Comparison of ENCODE assay signal across 12 cellular contexts in genomic region chr1:230083053-230083452, GRCh38. TPM values are rescaled to one million over a fixed set of nuclear protein-coding genes. Genes with fewer than 3 reads are reported as not detected.
DNase-seq lines count a peak whose midpoint lies in the region; ATAC-seq, FAIRE-seq and TF ChIP-seq lines count a peak whose summit lies in the region.
"Had no signal": no experiment of that assay in that cellular context is flagged by ENCODE, and none has a peak within 500 bp of the region (broad histone marks: within the 10 kb centered on the region; RNA-seq: fewer than 3 reads in every experiment).

No MANE protein-coding gene starts in this region.

- H3K4me2 ChIP-seq in PC-3 (ENCODE audit: low read length) (no peak overlapping the region), osteoblast (ENCODE audit: insufficient read depth, low read length) (no peak overlapping the region)

- H3K27ac ChIP-seq in PC-3 (ENCODE audit: low read length) (peak overlapping the region; percentile 83), osteoblast (ENCODE audit: low read depth, low read length) (peak overlapping the region; percentile 99), upper lobe of left lung (no peak overlapping the region)
- H3K27ac ChIP-seq: thyroid gland had no signal

- peaks cover 7% of the 10 kb centered on the region for H3K36me3 Mint-ChIP-seq in Caco-2 (ENCODE audit: insufficient read depth, unreplicated experiment)
- peaks cover 4% of the 10 kb centered on the region for H3K36me3 Mint-ChIP-seq in central memory CD8-positive, alpha-beta T cell (ENCODE audit: insufficient read depth)

- H2AFZ ChIP-seq in PC-3 (ENCODE audit: low read length): no peak overlapping the region
- H2AFZ ChIP-seq in osteoblast (ENCODE audit: low read length): no peak overlapping the region

- H3K9me3 Mint-ChIP-seq in Caco-2 (ENCODE audit: unreplicated experiment): no peaks in the 10 kb centered on the region
- H3K9me3 Mint-ChIP-seq in central memory CD8-positive, alpha-beta T cell: peaks cover 10% of the 10 kb centered on the region

- H3K27me3 ChIP-seq in Caco-2 (replicated peaks; ENCODE audit: control insufficient read depth, insufficient read depth, low read length): no peaks in the 10 kb centered on the region
- no peaks in the 10 kb centered on the region for H3K27me3 ChIP-seq in PC-3 (ENCODE audit: low read length)
- no peaks in the 10 kb centered on the region for H3K27me3 ChIP-seq in osteoblast (ENCODE audit: insufficient read depth, low read length)
- no peaks in the 10 kb centered on the region for H3K27me3 ChIP-seq in upper lobe of left lung
- H3K27me3 ChIP-seq: thyroid gland had no signal

- H3K4me1 ChIP-seq in Caco-2 (peaks cover 26% of the 10 kb centered on the region), PC-3 (ENCODE audit: insufficient read depth, low read length) (peaks cover 53% of the 10 kb centered on the region), osteoblast (ENCODE audit: insufficient read depth, low read length) (peaks cover 63% of the 10 kb centered on the region), upper lobe of left lung (peaks cover 13 to 42% (median 24%) of the 10 kb centered on the region in 4 donors)

- peak overlapping the region; percentile 71 for H3K27ac Mint-ChIP-seq in Caco-2 (ENCODE audit: unreplicated experiment)
- peak overlapping the region; percentile 96 for H3K27ac Mint-ChIP-seq in central memory CD8-positive, alpha-beta T cell (ENCODE audit: low read depth)

- H3K9ac ChIP-seq in PC-3 (ENCODE audit: low read length): no peak overlapping the region

- H3K4me3 ChIP-seq in Caco-2 (ENCODE audit: low read depth, low read length) (no peak overlapping the region), PC-3 (ENCODE audit: low read length) (no peak overlapping the region), osteoblast (ENCODE audit: insufficient read depth, low read length) (no peak overlapping the region), foreskin fibroblast (ENCODE audit: low read depth in 1 of 2, low read length in 2 of 2) (no peak overlapping the region), upper lobe of left lung (no peak overlapping the region)
- H3K4me3 ChIP-seq: thyroid gland had no signal

- 93 to 95% methylated on average over 9 of the region's 9 CpGs for WGBS in upper lobe of left lung, 2 donors

- no peak for TF ChIP-seq CTCF in Caco-2 (IDR thresholded peaks at IDR 0.05; ENCODE audit: insufficient read depth in 1 of 2, low read depth in 1 of 2, low read length in 1 of 2, severe bottlenecking in 1 of 2, unreplicated experiment in 1 of 2)
- TF ChIP-seq CTCF in PC-3 (conservative IDR thresholded peaks at IDR 0.05; ENCODE audit: low read depth, low read length): no peak
- no peak for TF ChIP-seq CTCF in osteoblast (IDR thresholded peaks at IDR 0.05; ENCODE audit: extremely low read depth, low read depth, low read length)
- no peak for TF ChIP-seq CTCF in foreskin fibroblast (IDR thresholded peaks at IDR 0.05; ENCODE audit: low read depth, low read length)
- no peak for TF ChIP-seq CTCF in upper lobe of left lung (IDR thresholded peaks at IDR 0.05)

- H3K9me3 ChIP-seq in Caco-2 (no peaks in the 10 kb centered on the region), PC-3 (ENCODE audit: low read length) (no peaks in the 10 kb centered on the region), osteoblast (ENCODE audit: low read depth, low read length) (no peaks in the 10 kb centered on the region), upper lobe of left lung (peaks cover 0 to 4% (median 0%) of the 10 kb centered on the region in 4 donors)
- H3K9me3 ChIP-seq: thyroid gland had no signal

- H3K27me3 Mint-ChIP-seq in Caco-2 (ENCODE audit: insufficient read depth, unreplicated experiment): no peaks in the 10 kb centered on the region
- no peaks in the 10 kb centered on the region for H3K27me3 Mint-ChIP-seq in central memory CD8-positive, alpha-beta T cell

- no peak for FAIRE-seq in GM19239 (lab: Jason Lieb, UNC)

- H3K36me3 ChIP-seq in Caco-2 (ENCODE audit: control insufficient read depth, insufficient read depth, low read length): no peaks in the 10 kb centered on the region
- peaks cover 31% of the 10 kb centered on the region for H3K36me3 ChIP-seq in PC-3 (ENCODE audit: low read depth, low read length)
- no peaks in the 10 kb centered on the region for H3K36me3 ChIP-seq in osteoblast (ENCODE audit: insufficient read depth, low read length)
- peaks cover 0 to 3% (median 0%) of the 10 kb centered on the region in 4 donors for H3K36me3 ChIP-seq in upper lobe of left lung
- H3K36me3 ChIP-seq: thyroid gland had no signal

- H3F3A ChIP-seq in PC-3 (ENCODE audit: low read length, unreplicated experiment): peaks cover 20% of the 10 kb centered on the region

- peaks cover 95% of the 10 kb centered on the region for H3K79me2 ChIP-seq in PC-3 (ENCODE audit: low read length)
- H3K79me2 ChIP-seq in osteoblast (ENCODE audit: insufficient read depth, low read length): peaks cover 89% of the 10 kb centered on the region

- BruUV-seq in Caco-2 (replicated peaks; lab: Mats Ljungman, UMichigan) (no TSS peak), PC-3 (replicated peaks; lab: Mats Ljungman, UMichigan) (no TSS peak)

- TF ChIP-seq EP300 in upper lobe of left lung (IDR thresholded peaks at IDR 0.05): no peak

- CTCF ChIA-PET in Caco-2 (lab: Charles Lee): no interaction called here
- CTCF ChIA-PET in PC-3 (lab: Charles Lee): no interaction called here

- peaks cover 29% of the 10 kb centered on the region for H3K4me1 Mint-ChIP-seq in Caco-2 (ENCODE audit: low read depth, unreplicated experiment)
- peaks cover 61% of the 10 kb centered on the region for H3K4me1 Mint-ChIP-seq in central memory CD8-positive, alpha-beta T cell

- intact Hi-C loops in Caco-2 (cut with micrococcal nuclease; ENCODE audit: unreplicated experiment): no loop called here
- intact Hi-C loops in PC-3 (cut with micrococcal nuclease): no loop called here

- no peak for TF ChIP-seq POLR2A in upper lobe of left lung (IDR thresholded peaks at IDR 0.05)

- no peak overlapping the region for H3K4me3 Mint-ChIP-seq in Caco-2 (ENCODE audit: unreplicated experiment)
- H3K4me3 Mint-ChIP-seq in central memory CD8-positive, alpha-beta T cell: peak overlapping the region; percentile 37

- ATAC-seq in PC-3 (no peak), upper lobe of left lung (ENCODE audit: low FRiP score in 2 of 2) (no peak)
- no peak for ATAC-seq in central memory CD8-positive, alpha-beta T cell (replicated peaks; ENCODE audit: extremely low read depth, poor library complexity, severe bottlenecking)
- ATAC-seq: left colon had no signal

- no peaks in the 10 kb centered on the region for H3K9me2 ChIP-seq in PC-3 (replicated peaks; ENCODE audit: low read length)

- POLR2A ChIA-PET in Caco-2 (lab: Charles Lee): no interaction called here
- POLR2A ChIA-PET in PC-3 (lab: Charles Lee; ENCODE audit: unreplicated experiment): no interaction called here

- H4K20me1 ChIP-seq in PC-3 (ENCODE audit: low read length) (peaks cover 22% of the 10 kb centered on the region; the same call in 1 of the 2 replicates), osteoblast (ENCODE audit: insufficient read depth, low read length) (no peaks in the 10 kb centered on the region)

- DNase-seq in Caco-2 (no peak), PC-3 (no peak), osteoblast (ENCODE audit: insufficient read length, low spot score, missing footprints) (no peak), NCI-H446 treated with DMSO at 0.1 percent for 48 hours (lab: John Stamatoyannopoulos, UW) (no peak), foreskin fibroblast (no peak), upper lobe of left lung (no peak), GM19239 (ENCODE audit: insufficient read length, low spot score) (no peak)
- DNase-seq in central memory CD8-positive, alpha-beta T cell (ENCODE audit: low spot score in 2 of 2): no peak
- DNase-seq: activated CD4-positive, alpha-beta T cell treated with anti-CD3 and anti-CD28 coated beads, Interleukin-2, amount 50 U/mL, for 48 hours; amygdala; left colon; thyroid gland had no signal

RNA-seq across cellular contexts. Expression of gene GALNT2, which starts 16.0 kb away (rescaled TPM):
- total RNA-seq in Caco-2 (2022): 54.3 and 62.2 TPM in 2 replicates
- 182 and 193 TPM in 2 replicates for total RNA-seq in PC-3 (2014; rRNA removed)
- 81.9 and 83.2 TPM in 2 replicates for total RNA-seq in osteoblast
- total RNA-seq in upper lobe of left lung: 10 to 100 TPM; 51.3 to 62.3 (median 56.2) TPM

Comparison
In these comparisons a context has a peak if more than half of its experiments do, and no peak if none do; other contexts are left out.
1. H3K27ac ChIP-seq: peak in PC-3 (single experiment) and osteoblast (single experiment); none in upper lobe of left lung (0 of 4).